ENCODE assay signal across 8 cellular contexts in the genomic region with DNA sequence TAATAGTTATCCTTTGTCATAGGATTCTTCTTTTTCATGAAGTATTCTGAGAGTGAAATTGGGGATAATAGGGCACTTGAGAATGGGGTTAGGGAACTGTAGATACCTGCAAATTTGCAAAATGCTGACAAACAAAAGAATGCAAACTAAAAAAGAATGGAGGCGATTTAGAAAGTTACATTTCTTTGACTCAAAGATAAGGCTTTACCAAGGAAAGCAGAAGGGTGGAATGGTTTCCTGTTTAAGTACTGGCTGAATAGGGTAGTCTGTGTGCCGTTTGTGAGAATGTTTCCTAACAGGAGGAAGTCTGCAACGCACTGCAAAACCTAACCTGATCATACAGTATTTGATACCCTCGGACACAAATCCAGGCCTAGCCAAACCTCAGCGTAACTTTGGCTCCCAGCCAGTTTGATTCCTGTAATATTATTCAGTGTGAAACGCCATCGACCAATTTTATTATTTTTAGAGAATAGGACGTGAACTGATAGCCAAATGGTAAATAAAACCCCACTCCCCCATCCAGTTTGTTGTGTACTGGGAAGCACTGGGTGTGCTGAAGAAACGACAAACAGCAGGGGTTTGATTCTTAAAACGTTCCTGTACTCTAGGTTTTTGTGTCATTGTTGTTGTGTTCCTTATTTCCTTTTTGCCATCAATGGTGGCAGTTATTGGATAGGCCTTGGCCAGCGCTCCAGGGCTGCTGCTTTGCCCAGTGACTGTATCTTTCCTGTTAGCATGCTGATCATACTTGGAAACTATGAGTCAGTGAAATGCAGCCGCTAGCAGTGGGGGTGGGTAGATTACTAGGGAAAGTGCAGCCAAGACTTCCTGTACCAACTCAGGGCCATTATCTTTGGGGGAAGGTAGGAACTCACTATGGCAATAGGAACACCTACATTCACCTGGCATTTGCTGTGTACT.
DNase-seq lines count a peak whose midpoint lies in the region; ATAC-seq and TF ChIP-seq lines count a peak whose summit lies in the region.

No MANE protein-coding gene starts in this region.

- H3K27ac Mint-ChIP-seq in activated CD4-positive, alpha-beta T cell treated with anti-CD3 and anti-CD28 coated beads, Interleukin-2, amount 10 ng/mL, durations not matched to agents 24 days and 14 days, result peak overlapping the region; percentile 97

- H3K4me3 ChIP-seq in lower leg skin (ENCODE audit: low read depth, poor library complexity, severe bottlenecking), result no peak overlapping the region

- peak overlapping the region; percentile 47 for H3K4me3 Mint-ChIP-seq in activated CD4-positive, alpha-beta T cell treated with anti-CD3 and anti-CD28 coated beads, Interleukin-2, amount 10 ng/mL, durations not matched to agents 24 days and 14 days

- peak; percentile 94 for DNase-seq in NCI-H226
- DNase-seq in activated CD4-positive, alpha-beta T cell treated with anti-CD3 and anti-CD28 coated beads, Interleukin-2, amount 10 ng/mL, durations not matched to agents 24 days and 14 days, result peak; percentile 90
- DNase-seq in dedifferentiated amniotic fluid mesenchymal stem cell (ENCODE audit: extremely low spot score), result peak; percentile 96
- DNase-seq in lower leg skin (ENCODE audit: low spot score in 2 of 2), result peak; percentile 90 to 95
- DNase-seq in stimulated activated CD4-positive, alpha-beta T cell treated with anti-CD3 and anti-CD28 coated beads, TNF-alpha, amount 100 ng/mL, for 1 hour (ENCODE audit: low read depth in 3 of 3, low spot score in 1 of 3), result peak; percentile 33 to 38 (median 34)
- DNase-seq in NCI-H524 treated with DMSO at 0.1 percent for 48 hours (lab: John Stamatoyannopoulos, UW), result no peak

- no peak for TF ChIP-seq POLR2A in lower leg skin (IDR thresholded peaks at IDR 0.05)

- H3K36me3 Mint-ChIP-seq in activated CD4-positive, alpha-beta T cell treated with anti-CD3 and anti-CD28 coated beads, Interleukin-2, amount 10 ng/mL, durations not matched to agents 24 days and 14 days (ENCODE audit: low read depth), result peaks cover 4% of the 10 kb centered on the region

- peak; percentile 84 for ATAC-seq in GM18508 (IDR thresholded peaks at IDR 0.05; ENCODE audit: insufficient read depth, unreplicated experiment)
- peak; percentile 55 for ATAC-seq in HG03025 (IDR thresholded peaks at IDR 0.05; ENCODE audit: low FRiP score, unreplicated experiment)

- intact Hi-C loops in activated CD4-positive, alpha-beta T cell treated with anti-CD3 and anti-CD28 coated beads, Interleukin-2, amount 10 ng/mL, durations not matched to agents 24 days and 14 days (cut with micrococcal nuclease), result loop anchor here (1.0 to 5.0 kb wide), 4 partner anchors 8 to 442 kb away; no protein-coding TSS in a partner anchor
- intact Hi-C loops in lower leg skin (cut with DNase I; ENCODE audit: low total_unique reads), result no loop called here

- TF ChIP-seq CTCF in lower leg skin (IDR thresholded peaks at IDR 0.05), result no peak

- H3K9me3 Mint-ChIP-seq in activated CD4-positive, alpha-beta T cell treated with anti-CD3 and anti-CD28 coated beads, Interleukin-2, amount 10 ng/mL, durations not matched to agents 24 days and 14 days, result peaks cover 9% of the 10 kb centered on the region

- 17 to 20% methylated on average over 12 of the region's 12 CpGs for WGBS in lower leg skin, 2 donors

- peaks cover 2% of the 10 kb centered on the region for H3K27me3 Mint-ChIP-seq in activated CD4-positive, alpha-beta T cell treated with anti-CD3 and anti-CD28 coated beads, Interleukin-2, amount 10 ng/mL, durations not matched to agents 24 days and 14 days

- H3K4me1 Mint-ChIP-seq in activated CD4-positive, alpha-beta T cell treated with anti-CD3 and anti-CD28 coated beads, Interleukin-2, amount 10 ng/mL, durations not matched to agents 24 days and 14 days, result peaks cover 35% of the 10 kb centered on the region
